1 cellular context compared by ENCODE assay signal in the genomic region with DNA sequence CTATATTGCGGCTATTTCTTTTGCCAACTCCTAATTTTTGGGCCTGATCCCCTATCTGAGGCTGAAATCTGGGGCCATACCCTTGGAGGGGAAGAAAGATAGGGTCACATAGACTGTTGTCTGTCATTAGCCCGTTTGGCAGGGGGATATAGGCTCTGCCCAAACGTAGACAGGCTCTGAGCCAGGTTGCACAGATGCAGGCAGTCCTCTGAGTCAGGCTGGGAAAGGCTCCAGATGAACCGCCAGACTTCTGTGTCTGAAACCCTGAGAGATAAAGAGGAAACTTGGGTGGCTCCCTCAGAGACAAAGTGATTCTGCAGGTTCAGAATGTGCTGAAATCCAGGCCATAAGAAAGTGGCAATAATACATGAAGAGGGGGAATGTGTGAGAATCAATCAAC.
A peak's percentile ranks its signal among the peaks of the same experiment; 100 is the strongest.
TF ChIP-seq lines count a peak whose summit lies in the region.

No MANE protein-coding gene starts in this region.

TF ChIP-seq in K562, 482 proteins besides CTCF, POLR2A, EP300 and RAD21 (continues in another document):
- TF ChIP-seq NCOR1 (IDR thresholded peaks at IDR 0.05), result peak; percentile 76; the same call in 1 of the 2 replicates
- TF ChIP-seq DMBX1 (CRISPR knock-in tag; IDR thresholded peaks at IDR 0.05; ENCODE audit: borderline replicate concordance), result peak; percentile 65
- no peak for TF ChIP-seq DNMT1 (IDR thresholded peaks at IDR 0.05)
- TF ChIP-seq LARP7 (IDR thresholded peaks at IDR 0.05), result no peak
- TF ChIP-seq HNRNPH1 (optimal IDR thresholded peaks at IDR 0.05; ENCODE audit: low read depth, low read length), result no peak
- no peak for TF ChIP-seq ZNF316 (IDR thresholded peaks at IDR 0.05)
- TF ChIP-seq ZNF609 (CRISPR knock-in tag; IDR thresholded peaks at IDR 0.05; ENCODE audit: borderline replicate concordance), result no peak
- TF ChIP-seq REST (CRISPR knock-in tag; IDR thresholded peaks at IDR 0.05; ENCODE audit: low read depth), result no peak
- no peak for TF ChIP-seq NCOA2 (IDR thresholded peaks at IDR 0.05; ENCODE audit: partially characterized antibody in 2 of 2)
- TF ChIP-seq ZNF143 (CRISPR knock-in tag; IDR thresholded peaks at IDR 0.05), result no peak
- TF ChIP-seq MBD2 (IDR thresholded peaks at IDR 0.05; ENCODE audit: borderline replicate concordance, low read depth), result no peak
- no peak for TF ChIP-seq MIER1 (IDR thresholded peaks at IDR 0.05; ENCODE audit: low read depth)
- TF ChIP-seq PTTG1 (tag; IDR thresholded peaks at IDR 0.05; ENCODE audit: low read depth), result no peak
- TF ChIP-seq HBP1 (CRISPR knock-in tag; IDR thresholded peaks at IDR 0.05), result no peak
- TF ChIP-seq CBX1 (IDR thresholded peaks at IDR 0.05; ENCODE audit: low read depth), result no peak
- TF ChIP-seq ARID1B (IDR thresholded peaks at IDR 0.05), result peak; percentile 88
- TF ChIP-seq EP400 (IDR thresholded peaks at IDR 0.05), result no peak
- TF ChIP-seq KLF1 (tag; IDR thresholded peaks at IDR 0.05), result no peak
- no peak for TF ChIP-seq ILK (tag; IDR thresholded peaks at IDR 0.05; ENCODE audit: borderline replicate concordance, low read depth)
- TF ChIP-seq, protein P1, sequence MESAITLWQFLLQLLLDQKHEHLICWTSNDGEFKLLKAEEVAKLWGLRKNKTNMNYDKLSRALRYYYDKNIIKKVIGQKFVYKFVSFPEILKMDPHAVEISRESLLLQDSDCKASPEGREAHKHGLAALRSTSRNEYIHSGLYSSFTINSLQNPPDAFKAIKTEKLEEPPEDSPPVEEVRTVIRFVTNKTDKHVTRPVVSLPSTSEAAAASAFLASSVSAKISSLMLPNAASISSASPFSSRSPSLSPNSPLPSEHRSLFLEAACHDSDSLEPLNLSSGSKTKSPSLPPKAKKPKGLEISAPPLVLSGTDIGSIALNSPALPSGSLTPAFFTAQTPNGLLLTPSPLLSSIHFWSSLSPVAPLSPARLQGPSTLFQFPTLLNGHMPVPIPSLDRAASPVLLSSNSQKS (CRISPR knock-in tag; IDR thresholded peaks at IDR 0.05), result no peak
- no peak for TF ChIP-seq ZNF431 (CRISPR knock-in tag; IDR thresholded peaks at IDR 0.05)
- TF ChIP-seq ZNF444 (CRISPR knock-in tag; IDR thresholded peaks at IDR 0.05), result no peak
- no peak for TF ChIP-seq ZNF764 (CRISPR knock-in tag; IDR thresholded peaks at IDR 0.05; ENCODE audit: low read depth)
- TF ChIP-seq SREBF1 (IDR thresholded peaks at IDR 0.05; ENCODE audit: borderline replicate concordance, low read depth, low read length), result no peak
- no peak for TF ChIP-seq SRSF3 (IDR thresholded peaks at IDR 0.05; ENCODE audit: insufficient read depth, low read length)
- TF ChIP-seq, protein P2, sequence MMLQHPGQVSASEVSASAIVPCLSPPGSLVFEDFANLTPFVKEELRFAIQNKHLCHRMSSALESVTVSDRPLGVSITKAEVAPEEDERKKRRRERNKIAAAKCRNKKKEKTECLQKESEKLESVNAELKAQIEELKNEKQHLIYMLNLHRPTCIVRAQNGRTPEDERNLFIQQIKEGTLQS (IDR thresholded peaks at IDR 0.05), result 0 out of 2 replicates have a peak, but pooled peaks have one; percentile 23
- TF ChIP-seq, protein P2 (CRISPR knock-in tag; conservative IDR thresholded peaks at IDR 0.05), result 0 out of 2 replicates have a peak, but pooled peaks have one; percentile 44
- peak; percentile 40 for TF ChIP-seq NEUROD1 (IDR thresholded peaks at IDR 0.05; ENCODE audit: borderline replicate concordance, low read depth, low read length, partially characterized antibody)
- TF ChIP-seq TFAM (CRISPR knock-in tag; conservative IDR thresholded peaks at IDR 0.05), result no peak
- 0 out of 2 replicates have a peak, but pooled peaks have one; percentile 14 for TF ChIP-seq HES1 (IDR thresholded peaks at IDR 0.05; ENCODE audit: low read depth)
- TF ChIP-seq, protein P3, sequence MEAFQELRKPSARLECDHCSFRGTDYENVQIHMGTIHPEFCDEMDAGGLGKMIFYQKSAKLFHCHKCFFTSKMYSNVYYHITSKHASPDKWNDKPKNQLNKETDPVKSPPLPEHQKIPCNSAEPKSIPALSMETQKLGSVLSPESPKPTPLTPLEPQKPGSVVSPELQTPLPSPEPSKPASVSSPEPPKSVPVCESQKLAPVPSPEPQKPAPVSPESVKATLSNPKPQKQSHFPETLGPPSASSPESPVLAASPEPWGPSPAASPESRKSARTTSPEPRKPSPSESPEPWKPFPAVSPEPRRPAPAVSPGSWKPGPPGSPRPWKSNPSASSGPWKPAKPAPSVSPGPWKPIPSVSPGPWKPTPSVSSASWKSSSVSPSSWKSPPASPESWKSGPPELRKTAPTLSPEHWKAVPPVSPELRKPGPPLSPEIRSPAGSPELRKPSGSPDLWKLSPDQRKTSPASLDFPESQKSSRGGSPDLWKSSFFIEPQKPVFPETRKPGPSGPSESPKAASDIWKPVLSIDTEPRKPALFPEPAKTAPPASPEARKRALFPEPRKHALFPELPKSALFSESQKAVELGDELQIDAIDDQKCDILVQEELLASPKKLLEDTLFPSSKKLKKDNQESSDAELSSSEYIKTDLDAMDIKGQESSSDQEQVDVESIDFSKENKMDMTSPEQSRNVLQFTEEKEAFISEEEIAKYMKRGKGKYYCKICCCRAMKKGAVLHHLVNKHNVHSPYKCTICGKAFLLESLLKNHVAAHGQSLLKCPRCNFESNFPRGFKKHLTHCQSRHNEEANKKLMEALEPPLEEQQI (IDR thresholded peaks at IDR 0.05), result no peak
- no peak for TF ChIP-seq MBD1 (CRISPR knock-in tag; IDR thresholded peaks at IDR 0.05)
- no peak for TF ChIP-seq MYBL2 (IDR thresholded peaks at IDR 0.05; ENCODE audit: low read depth)
- TF ChIP-seq MYBL2 (CRISPR knock-in tag; IDR thresholded peaks at IDR 0.05; ENCODE audit: borderline replicate concordance), result no peak
- TF ChIP-seq ZNF76 (CRISPR knock-in tag; IDR thresholded peaks at IDR 0.05; ENCODE audit: borderline replicate concordance), result no peak
- no peak for TF ChIP-seq RFX7 (CRISPR knock-in tag; IDR thresholded peaks at IDR 0.05)
- no peak for TF ChIP-seq ASH1L (IDR thresholded peaks at IDR 0.05; ENCODE audit: borderline replicate concordance, low read depth, partially characterized antibody)
- no peak for TF ChIP-seq NR1H2 (CRISPR knock-in tag; IDR thresholded peaks at IDR 0.05)
- no peak for TF ChIP-seq DIDO1 (tag; IDR thresholded peaks at IDR 0.05; ENCODE audit: low read depth)
- TF ChIP-seq GABPB2 (CRISPR knock-in tag; conservative IDR thresholded peaks at IDR 0.05), result no peak
- no peak for TF ChIP-seq NFIX (CRISPR knock-in tag; IDR thresholded peaks at IDR 0.05; ENCODE audit: low read depth)
- TF ChIP-seq ZNF696 (CRISPR knock-in tag; conservative IDR thresholded peaks at IDR 0.05), result no peak
- no peak for TF ChIP-seq ZBTB12 (CRISPR knock-in tag; IDR thresholded peaks at IDR 0.05)
- TF ChIP-seq, protein P4, sequence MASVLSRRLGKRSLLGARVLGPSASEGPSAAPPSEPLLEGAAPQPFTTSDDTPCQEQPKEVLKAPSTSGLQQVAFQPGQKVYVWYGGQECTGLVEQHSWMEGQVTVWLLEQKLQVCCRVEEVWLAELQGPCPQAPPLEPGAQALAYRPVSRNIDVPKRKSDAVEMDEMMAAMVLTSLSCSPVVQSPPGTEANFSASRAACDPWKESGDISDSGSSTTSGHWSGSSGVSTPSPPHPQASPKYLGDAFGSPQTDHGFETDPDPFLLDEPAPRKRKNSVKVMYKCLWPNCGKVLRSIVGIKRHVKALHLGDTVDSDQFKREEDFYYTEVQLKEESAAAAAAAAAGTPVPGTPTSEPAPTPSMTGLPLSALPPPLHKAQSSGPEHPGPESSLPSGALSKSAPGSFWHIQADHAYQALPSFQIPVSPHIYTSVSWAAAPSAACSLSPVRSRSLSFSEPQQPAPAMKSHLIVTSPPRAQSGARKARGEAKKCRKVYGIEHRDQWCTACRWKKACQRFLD (CRISPR knock-in tag; IDR thresholded peaks at IDR 0.05), result no peak; the same call in 1 of the 2 replicates
